ENCODE assay signal across 8 cellular contexts in genomic region chr17:40290629-40291296, GRCh38. TPM values are rescaled to one million over a fixed set of nuclear protein-coding genes. Genes with fewer than 3 reads are reported as not detected.
DNase-seq lines count a peak whose midpoint lies in the region; ATAC-seq and TF ChIP-seq lines count a peak whose summit lies in the region.

No MANE protein-coding gene starts in this region.

- DNase-seq in CD8-positive, alpha-beta T cell, result peak in 2 of 7 experiments; percentile 39 to 41
- DNase-seq in GM23248 (peak; percentile 96), OCI-M1 (lab: John Stamatoyannopoulos, UW) (peak; percentile 74), lower lobe of right lung (no peak), iPS-NIHi11 (ENCODE audit: low spot score) (no peak), posterior cingulate gyrus (no peak)

- H3K9me2 ChIP-seq in GM23248 (ENCODE audit: insufficient read depth), result no peaks in the 10 kb centered on the region

- peaks cover 14% of the 10 kb centered on the region; the same call in 1 of the 2 replicates for H3K79me2 ChIP-seq in GM23248 (ENCODE audit: insufficient read depth)

- H3K27me3 ChIP-seq in CD8-positive, alpha-beta T cell (ENCODE audit: insufficient read depth, low read length), result no peaks in the 10 kb centered on the region
- H3K27me3 ChIP-seq in GM23248 (replicated peaks; ENCODE audit: insufficient read depth), result no peaks in the 10 kb centered on the region
- no peaks in the 10 kb centered on the region for H3K27me3 ChIP-seq in lower lobe of right lung (ENCODE audit: low read depth)

- peak overlapping the region; percentile 34 for H3K9ac ChIP-seq in GM23248

- no peak overlapping the region for H3K27ac Mint-ChIP-seq in CD8-positive, alpha-beta T cell
- peak overlapping the region; percentile 31 to 83 (median 66) for H3K27ac Mint-ChIP-seq in brain

- TF ChIP-seq CTCF in CD8-positive, alpha-beta T cell (IDR thresholded peaks at IDR 0.05), result peak; percentile 20
- peak; percentile 72 to 73 for TF ChIP-seq CTCF in brain (conservative IDR thresholded peaks at IDR 0.05)
- TF ChIP-seq CTCF in lower lobe of right lung (IDR thresholded peaks at IDR 0.05), result peak; percentile 64

- WGBS in GM23248 (ENCODE audit: low coverage in 1 of 2, low lambda C conversion rate in 2 of 2, missing lambda C conversion rate in 2 of 2), 2 experiments, result 44 to 45% methylated on average over 4 of the region's 4 CpGs

- ATAC-seq in CD8-positive, alpha-beta T cell, result no peak
- no peak for ATAC-seq in lower lobe of right lung
- ATAC-seq in GM18505 (IDR thresholded peaks at IDR 0.05; ENCODE audit: unreplicated experiment), result no peak

- H3K9me3 Mint-ChIP-seq in CD8-positive, alpha-beta T cell, result no peaks in the 10 kb centered on the region
- H3K9me3 Mint-ChIP-seq in brain, result peaks cover 0 to 7% (median 0%) of the 10 kb centered on the region in 5 experiments

- H3K36me3 ChIP-seq in CD8-positive, alpha-beta T cell (ENCODE audit: insufficient read depth, low read length), result no peaks in the 10 kb centered on the region
- H3K36me3 ChIP-seq in GM23248 (ENCODE audit: low read depth) (peaks cover 11% of the 10 kb centered on the region; the same call in 1 of the 2 replicates), lower lobe of right lung (no peaks in the 10 kb centered on the region)

- peaks cover 10% of the 10 kb centered on the region for H3F3A ChIP-seq in GM23248 (ENCODE audit: insufficient read depth)

- peaks cover 2% of the 10 kb centered on the region for H3K36me3 Mint-ChIP-seq in CD8-positive, alpha-beta T cell
- peaks cover 8% of the 10 kb centered on the region for H3K36me3 Mint-ChIP-seq in brain

- peak overlapping the region; percentile 31 for H3K4me2 ChIP-seq in GM23248 (ENCODE audit: unreplicated experiment)

- H3K27me3 Mint-ChIP-seq in CD8-positive, alpha-beta T cell (ENCODE audit: low read depth), result no peaks in the 10 kb centered on the region
- peaks cover 7% of the 10 kb centered on the region for H3K27me3 Mint-ChIP-seq in brain

- CTCF ChIA-PET in CD8-positive, alpha-beta T cell (lab: Charles Lee), result interaction anchor here (0.9 to 34.6 kb wide), 12 partner anchors 8 to 177 kb away, joined by 3 to 1103 read pairs (median 7); partner anchors contain the start of genes GJD3, RARA and WIPF2

- no peak for TF ChIP-seq POLR2A in GM18505 (IDR thresholded peaks at IDR 0.05; ENCODE audit: borderline replicate concordance, extremely low read depth, insufficient read depth, insufficient read length)

- POLR2A ChIA-PET in CD8-positive, alpha-beta T cell (lab: Charles Lee), result interaction anchor here (0.7 kb wide), 1 partner anchor 13 kb away, joined by 3 read pairs; no protein-coding TSS in a partner anchor

- H3K4me3 ChIP-seq in CD8-positive, alpha-beta T cell (ENCODE audit: low read depth, low read length), result no peak overlapping the region
- H3K4me3 ChIP-seq in GM23248 (no peak overlapping the region), lower lobe of right lung (no peak overlapping the region)

- H3K4me1 ChIP-seq in CD8-positive, alpha-beta T cell (ENCODE audit: insufficient read depth, low read length), result peaks cover 5% of the 10 kb centered on the region
- H3K4me1 ChIP-seq in GM23248 (ENCODE audit: insufficient read depth) (peaks cover 7% of the 10 kb centered on the region), lower lobe of right lung (peaks cover 14% of the 10 kb centered on the region)

- H3K4me1 Mint-ChIP-seq in CD8-positive, alpha-beta T cell (ENCODE audit: low read depth), result peaks cover 14% of the 10 kb centered on the region
- H3K4me1 Mint-ChIP-seq in brain, result peaks cover 37% of the 10 kb centered on the region

- no peak overlapping the region for H3K27ac ChIP-seq in CD8-positive, alpha-beta T cell (ENCODE audit: low read depth, low read length)
- peak overlapping the region; percentile 49 for H3K27ac ChIP-seq in GM23248
- H3K27ac ChIP-seq in lower lobe of right lung, result no peak overlapping the region

- H3K9me3 ChIP-seq in CD8-positive, alpha-beta T cell (ENCODE audit: low read length), result no peaks in the 10 kb centered on the region
- H3K9me3 ChIP-seq in GM23248 (ENCODE audit: low read depth) (no peaks in the 10 kb centered on the region), lower lobe of right lung (no peaks in the 10 kb centered on the region)

- intact Hi-C loops in CD8-positive, alpha-beta T cell (cut with DNase I, micrococcal nuclease), result loop anchor here (1.0 kb wide), 2 partner anchors 88 to 277 kb away; no protein-coding TSS in a partner anchor
- intact Hi-C loops in lower lobe of right lung (cut with DNase I), result loop anchor here (10.0 kb wide), 1 partner anchor 96 kb away; no protein-coding TSS in a partner anchor
- intact Hi-C loops in posterior cingulate gyrus (cut with DNase I), result loop anchor here (2.0 to 10.0 kb wide), 2 partner anchors 90 to 276 kb away; partner anchors contain the start of gene CSF3

- in situ Hi-C loops in GM23248 (cut with MboI), result loop anchor here (5.0 kb wide), 1 partner anchor 93 kb away; no protein-coding TSS in a partner anchor

- no peaks in the 10 kb centered on the region for H4K20me1 ChIP-seq in GM23248 (ENCODE audit: insufficient read depth)

- no peak overlapping the region for H2AFZ ChIP-seq in GM23248

- no peak overlapping the region for H3K4me3 Mint-ChIP-seq in CD8-positive, alpha-beta T cell
- H3K4me3 Mint-ChIP-seq in brain, result peak overlapping the region in 3 of 5 experiments; percentile 17 to 67 (median 50)

RNA-seq across cellular contexts. Expression of gene CDC6, which starts 3.1 kb away (rescaled TPM):
- total RNA-seq in CD8-positive, alpha-beta T cell, result 1 to 10 TPM; 2.0 to 2.9 TPM
- 12.4 and 13.4 TPM in 2 replicates for total RNA-seq in GM23248 (2014; rRNA removed; shearing (Covaris generic))
- 8.8 and 9.8 TPM in 2 replicates for polyA plus RNA-seq in GM23248 (2016; fragmentation: Nextera tagmentation; extraction: Ambion mirVana)
- polyA plus RNA-seq in brain (ENCODE audit: insufficient read depth, low read depth, low replicate concordance), result 23.2 TPM
- 2.3 TPM for total RNA-seq in lower lobe of right lung

RNA-seq across cellular contexts. Expression of gene RARA, which starts 18.2 kb away (rescaled TPM):
- total RNA-seq in CD8-positive, alpha-beta T cell, result 100 to 1,000 TPM; 133 TPM
- total RNA-seq in GM23248 (2014; rRNA removed; shearing (Covaris generic)), result 32.2 and 38.9 TPM in 2 replicates
- polyA plus RNA-seq in GM23248 (2016; fragmentation: Nextera tagmentation; extraction: Ambion mirVana) (23.7 and 24.5 TPM in 2 replicates), brain (ENCODE audit: insufficient read depth, low read depth, low replicate concordance) (26.2 TPM)
- total RNA-seq in lower lobe of right lung, result 82.6 TPM

Comparison
In these comparisons a context has a peak if more than half of its experiments do, and no peak if none do; other contexts are left out.
1. DNase-seq: peak in GM23248 (single experiment) and OCI-M1 (single experiment); none in lower lobe of right lung (single experiment), iPS-NIHi11 (single experiment) and posterior cingulate gyrus (0 of 10).
2. CTCF ChIP-seq: peak in every context shown above with its lines; median percentile 72 in brain; 64 in lower lobe of right lung; 20 in CD8-positive, alpha-beta T cell.